In the genomic region with DNA sequence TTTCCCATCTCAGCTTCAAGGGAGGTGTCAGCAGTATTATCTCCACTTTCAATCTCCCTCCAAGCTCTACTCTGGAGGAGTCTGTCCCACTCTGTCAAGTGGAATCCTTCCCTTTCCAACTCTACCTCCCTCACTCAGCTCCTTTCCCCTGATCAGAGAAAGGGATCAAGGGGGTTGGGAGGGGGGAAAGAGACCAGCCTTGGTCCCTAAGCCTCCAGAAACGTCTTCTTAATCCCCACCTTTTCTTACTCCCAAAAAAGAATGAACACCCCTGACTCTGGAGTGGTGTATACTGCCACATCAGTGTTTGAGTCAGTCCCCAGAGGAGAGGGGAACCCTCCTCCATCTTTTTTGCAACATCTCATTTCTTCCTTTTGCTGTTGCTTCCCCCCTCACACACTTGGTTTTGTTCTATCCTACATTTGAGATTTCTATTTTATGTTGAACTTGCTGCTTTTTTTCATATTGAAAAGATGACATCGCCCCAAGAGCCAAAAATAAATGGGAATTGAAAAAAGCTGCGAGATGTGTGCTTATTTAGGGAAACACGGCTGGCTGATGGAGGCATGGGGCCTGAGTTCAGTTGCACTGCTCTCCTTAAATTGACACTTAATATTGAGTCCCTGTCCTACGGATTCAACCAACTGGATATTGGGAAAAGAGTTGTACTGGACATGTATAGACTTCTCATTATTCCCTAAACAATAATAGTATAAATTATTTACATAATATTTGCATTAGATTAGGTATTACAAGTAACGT, we compare ENCODE assay signal across 12 cellular contexts. TPM values are rescaled to one million over a fixed set of nuclear protein-coding genes. Genes with fewer than 3 reads are reported as not detected.
DNase-seq lines count a peak whose midpoint lies in the region; ATAC-seq, FAIRE-seq and TF ChIP-seq lines count a peak whose summit lies in the region.
"Had no signal": no experiment of that assay in that cellular context is flagged by ENCODE, and none has a peak within 500 bp of the region (broad histone marks: within the 10 kb centered on the region; RNA-seq: fewer than 3 reads in every experiment).

No MANE protein-coding gene starts in this region.

- H3K9me3 ChIP-seq in PC-3 (ENCODE audit: low read length) (no peaks in the 10 kb centered on the region), H1 (ENCODE audit: insufficient read depth in 2 of 2, low read depth in 1 of 2, low read length in 1 of 2) (no peaks in the 10 kb centered on the region), WERI-Rb-1 (ENCODE audit: severe bottlenecking) (no peaks in the 10 kb centered on the region)
- H3K9me3 ChIP-seq: left ventricle myocardium inferior had no signal

- H4K5ac ChIP-seq in H1 (ENCODE audit: insufficient read length, low read depth, low read length), result no peak overlapping the region

- POLR2A ChIA-PET in activated CD4-positive, alpha-beta T cell treated with anti-CD3 and anti-CD28 coated beads for 36 hours (lab: Charles Lee), result interaction anchor here (1.5 to 2.3 kb wide), 3 partner anchors 8 to 46 kb away, joined by 6 to 9 read pairs (median 6); partner anchors contain the start of gene MDC1
- POLR2A ChIA-PET in PC-3 (lab: Charles Lee; ENCODE audit: unreplicated experiment) (interaction anchor here (0.7 kb wide), 1 partner anchor 44 kb away, joined by 3 read pairs; no protein-coding TSS in a partner anchor), H1 (lab: Charles Lee; ENCODE audit: partially characterized antibody) (interaction anchor here (0.7 to 35.9 kb wide), 22 partner anchors 8 to 230 kb away, joined by 3 to 732 read pairs (median 4); partner anchors contain the start of genes ATAT1, DDR1, DHX16 and FLOT1)

- H2BK5ac ChIP-seq in H1 (ENCODE audit: low read depth, low read length), result no peak overlapping the region

- H3K4me3 ChIP-seq in PC-3 (ENCODE audit: low read length), result no peak overlapping the region
- no peak overlapping the region for H3K4me3 ChIP-seq in H1 (ENCODE audit: extremely low read depth in 1 of 4, insufficient read depth in 2 of 4, low read depth in 3 of 4, low read length in 4 of 4)
- H3K4me3 ChIP-seq in WERI-Rb-1 (ENCODE audit: low read depth, low read length), result no peak overlapping the region
- H3K4me3 ChIP-seq: left ventricle myocardium inferior had no signal

- peaks cover 32% of the 10 kb centered on the region for H4K20me1 ChIP-seq in PC-3 (ENCODE audit: low read length)
- peaks cover 10 to 22% of the 10 kb centered on the region in 2 experiments for H4K20me1 ChIP-seq in H1 (replicated peaks in 1 of 2; ENCODE audit: control insufficient read depth in 1 of 2, insufficient read depth in 2 of 2, low read length in 2 of 2)

- no peak overlapping the region for H3K14ac ChIP-seq in H1 (ENCODE audit: insufficient read length)

- H3K27ac Mint-ChIP-seq in activated CD4-positive, alpha-beta T cell treated with anti-CD3 and anti-CD28 coated beads for 36 hours, result peak overlapping the region; percentile 74
- peak overlapping the region; percentile 3 for H3K27ac Mint-ChIP-seq in stimulated activated memory B cell treated with anti-CD40 and anti-IgM and Interleukin-4, amounts not matched to agents 10 μg/mL and 1 μg/mL and 100 μg/mL, for 72 hours

- no peak overlapping the region for H3K18ac ChIP-seq in H1 (ENCODE audit: extremely low read depth, low read length)

- H4K91ac ChIP-seq in H1 (replicated peaks; ENCODE audit: insufficient read length, low read length), result no peak overlapping the region

- no peak overlapping the region for H2BK15ac ChIP-seq in H1 (ENCODE audit: low read length)

- WGBS in H1 (ENCODE audit: extremely low coverage in 1 of 2, insufficient coverage in 1 of 2, insufficient read length in 1 of 2, insufficient replicate concordance in 2 of 2, low coverage in 1 of 2, low lambda C conversion rate in 2 of 2, missing lambda C conversion rate in 1 of 2), 2 experiments, result 95% methylated on average over 5 of the region's 6 CpGs; no CpG with 5 or more reads in 1 of the 2 experiments

- H3K23me2 ChIP-seq in H1 (ENCODE audit: low read depth, low read length), result peaks cover 3% of the 10 kb centered on the region; the same call in 1 of the 2 replicates

- H2AFZ ChIP-seq in PC-3 (ENCODE audit: low read length) (no peak overlapping the region), H1 (ENCODE audit: low read length) (no peak overlapping the region)

- peak overlapping the region; percentile 2; the same call in 1 of the 2 replicates for H3K27ac ChIP-seq in PC-3 (ENCODE audit: low read length)
- H3K27ac ChIP-seq in H1 (ENCODE audit: low read depth, low read length), result no peak overlapping the region
- no peak overlapping the region for H3K27ac ChIP-seq in WERI-Rb-1
- H3K27ac ChIP-seq: C4-2B, left ventricle myocardium inferior had no signal

- TF ChIP-seq CTCF in PC-3 (conservative IDR thresholded peaks at IDR 0.05; ENCODE audit: low read depth, low read length) (no peak), H1 (IDR thresholded peaks at IDR 0.05; ENCODE audit: control extremely low read depth in 1 of 3, insufficient read depth in 1 of 3, low read depth in 1 of 3, low read length in 3 of 3) (no peak), WERI-Rb-1 (IDR thresholded peaks at IDR 0.05; ENCODE audit: low read depth, low read length) (no peak)

- no peak for FAIRE-seq in H1 (lab: Jason Lieb, UNC)

- H3K36me3 ChIP-seq in PC-3 (ENCODE audit: low read depth, low read length) (peaks cover 44% of the 10 kb centered on the region), H1 (ENCODE audit: control insufficient read depth in 2 of 4, insufficient read depth in 4 of 4, low read length in 3 of 4) (peaks cover 27 to 56% (median 42%) of the 10 kb centered on the region in 4 experiments), WERI-Rb-1 (peaks cover 94% of the 10 kb centered on the region)

- TF ChIP-seq POLR2A in H1 (IDR thresholded peaks at IDR 0.05; ENCODE audit: control extremely low read depth in 1 of 2, low read depth in 2 of 2, low read length in 2 of 2), result peak in 1 of 2 experiments; percentile 90; a peak in 2 of 3 replicates

- no peak for TF ChIP-seq EP300 in H1 (IDR thresholded peaks at IDR 0.05; ENCODE audit: borderline replicate concordance in 1 of 2, low read depth in 2 of 2, low read length in 2 of 2)

- H3K9me3 Mint-ChIP-seq in activated CD4-positive, alpha-beta T cell treated with anti-CD3 and anti-CD28 coated beads for 36 hours (ENCODE audit: low read depth), result no peaks in the 10 kb centered on the region
- H3K9me3 Mint-ChIP-seq in stimulated activated memory B cell treated with anti-CD40 and anti-IgM and Interleukin-4, amounts not matched to agents 10 μg/mL and 1 μg/mL and 100 μg/mL, for 72 hours, result no peaks in the 10 kb centered on the region

- H2BK120ac ChIP-seq in H1 (replicated peaks; ENCODE audit: low read depth, low read length), result no peak overlapping the region

- H3K9ac ChIP-seq in PC-3 (ENCODE audit: low read length) (no peak overlapping the region), H1 (replicated peaks in 1 of 4; ENCODE audit: extremely low read depth in 1 of 4, low read depth in 3 of 4, low read length in 3 of 4) (no peak overlapping the region)

- H3K4me1 ChIP-seq in PC-3 (ENCODE audit: insufficient read depth, low read length) (peaks cover 12% of the 10 kb centered on the region), H1 (replicated peaks in 1 of 4; ENCODE audit: control insufficient read depth in 3 of 4, insufficient read depth in 4 of 4, low read length in 3 of 4) (peaks cover 0 to 4% (median 0%) of the 10 kb centered on the region in 4 experiments; a peak in 1 of 7 replicates)

- TF ChIP-seq RAD21 in H1 (IDR thresholded peaks at IDR 0.05 in 1 of 2, conservative IDR thresholded peaks at IDR 0.05 in 1 of 2; ENCODE audit: low read depth in 2 of 2, low read length in 2 of 2), result no peak

- H3K27me3 ChIP-seq in PC-3 (ENCODE audit: low read length) (no peaks in the 10 kb centered on the region), H1 (replicated peaks in 1 of 4; ENCODE audit: control insufficient read depth in 3 of 4, extremely low read depth in 1 of 4, insufficient read depth in 3 of 4, low read length in 3 of 4) (no peaks in the 10 kb centered on the region), WERI-Rb-1 (ENCODE audit: insufficient read depth, low read depth, severe bottlenecking) (no peaks in the 10 kb centered on the region)

- H3K4me3 Mint-ChIP-seq in activated CD4-positive, alpha-beta T cell treated with anti-CD3 and anti-CD28 coated beads for 36 hours, result peak overlapping the region; percentile 44
- H3K4me3 Mint-ChIP-seq in stimulated activated memory B cell treated with anti-CD40 and anti-IgM and Interleukin-4, amounts not matched to agents 10 μg/mL and 1 μg/mL and 100 μg/mL, for 72 hours, result peak overlapping the region; percentile 1

- no peak overlapping the region for H3K56ac ChIP-seq in H1 (replicated peaks; ENCODE audit: insufficient read length, low read depth, low read length)

- H3K4me1 Mint-ChIP-seq in activated CD4-positive, alpha-beta T cell treated with anti-CD3 and anti-CD28 coated beads for 36 hours, result peaks cover 33% of the 10 kb centered on the region
- peaks cover 42% of the 10 kb centered on the region for H3K4me1 Mint-ChIP-seq in stimulated activated memory B cell treated with anti-CD40 and anti-IgM and Interleukin-4, amounts not matched to agents 10 μg/mL and 1 μg/mL and 100 μg/mL, for 72 hours

- H3K79me1 ChIP-seq in H1 (ENCODE audit: low read depth, low read length), result no peaks in the 10 kb centered on the region

- no peak for ATAC-seq in activated CD4-positive, alpha-beta T cell treated with anti-CD3 and anti-CD28 coated beads for 36 hours
- ATAC-seq in PC-3, result no peak
- ATAC-seq in stimulated activated memory B cell treated with anti-CD40 and anti-IgM and Interleukin-4, amounts not matched to agents 10 μg/mL and 1 μg/mL and 100 μg/mL, for 72 hours, result no peak
- ATAC-seq in HG03439 (IDR thresholded peaks at IDR 0.05; ENCODE audit: unreplicated experiment), result no peak
- ATAC-seq: esophagus mucosa had no signal

- H3K9me2 ChIP-seq in PC-3 (replicated peaks; ENCODE audit: low read length), result no peaks in the 10 kb centered on the region

- no peaks in the 10 kb centered on the region for H3K27me3 Mint-ChIP-seq in activated CD4-positive, alpha-beta T cell treated with anti-CD3 and anti-CD28 coated beads for 36 hours
- no peaks in the 10 kb centered on the region for H3K27me3 Mint-ChIP-seq in stimulated activated memory B cell treated with anti-CD40 and anti-IgM and Interleukin-4, amounts not matched to agents 10 μg/mL and 1 μg/mL and 100 μg/mL, for 72 hours

- no peak overlapping the region for H3K4ac ChIP-seq in H1 (replicated peaks; ENCODE audit: insufficient read length, low read depth, low read length)

- no peak overlapping the region for H4K8ac ChIP-seq in H1 (ENCODE audit: extremely low read depth, insufficient read depth, low read length)

- H2BK20ac ChIP-seq in H1 (ENCODE audit: low read length), result no peak overlapping the region

- no TSS peak for BruUV-seq in PC-3 (replicated peaks; lab: Mats Ljungman, UMichigan)

- H3F3A ChIP-seq in PC-3 (ENCODE audit: low read length, unreplicated experiment), result peaks cover 29% of the 10 kb centered on the region

- no peak overlapping the region for H3K23ac ChIP-seq in H1 (ENCODE audit: insufficient read length)

- intact Hi-C loops in activated CD4-positive, alpha-beta T cell treated with anti-CD3 and anti-CD28 coated beads for 36 hours (cut with DNase I, micrococcal nuclease), result loop anchor here (5.0 kb wide), 2 partner anchors 233 to 677 kb away; partner anchors contain the start of gene MICA (in 1 of the 2)
- intact Hi-C loops in PC-3 (cut with micrococcal nuclease), result loop anchor here (1.0 to 10.0 kb wide), 4 partner anchors 152 to 362 kb away; partner anchors contain the start of gene HLA-E

- no peak for DNase-seq in activated CD4-positive, alpha-beta T cell treated with anti-CD3 and anti-CD28 coated beads for 36 hours
- no peak for DNase-seq in activated CD4-positive, alpha-beta T cell treated with anti-CD3 and anti-CD28 coated beads, Interleukin-2, amount 50 U/mL, for 1 hour
- no peak for DNase-seq in PC-3
- no peak for DNase-seq in H1 (ENCODE audit: low read depth in 1 of 2, low spot score in 2 of 2)
- no peak for DNase-seq in T1000 (lab: John Stamatoyannopoulos, UW)
- DNase-seq in WERI-Rb-1, result no peak
- DNase-seq: left ventricle myocardium inferior, NCI-H510A treated with DMSO at 0.1 percent for 48 hours had no signal

- H2BK12ac ChIP-seq in H1 (ENCODE audit: low read depth, low read length), result no peak overlapping the region

- peaks cover 71% of the 10 kb centered on the region for H3K36me3 Mint-ChIP-seq in activated CD4-positive, alpha-beta T cell treated with anti-CD3 and anti-CD28 coated beads for 36 hours (ENCODE audit: low read depth)
- peaks cover 57% of the 10 kb centered on the region for H3K36me3 Mint-ChIP-seq in stimulated activated memory B cell treated with anti-CD40 and anti-IgM and Interleukin-4, amounts not matched to agents 10 μg/mL and 1 μg/mL and 100 μg/mL, for 72 hours

- CTCF ChIA-PET in activated CD4-positive, alpha-beta T cell treated with anti-CD3 and anti-CD28 coated beads for 36 hours (lab: Charles Lee), result interaction anchor here (0.5 to 4.7 kb wide), 4 partner anchors 10 to 101 kb away, joined by 3 to 97 read pairs (median 17); no protein-coding TSS in a partner anchor
- CTCF ChIA-PET in PC-3 (lab: Charles Lee), result no interaction called here
- CTCF ChIA-PET in H1 (lab: Charles Lee; ENCODE audit: partially characterized antibody), result interaction anchor here (0.7 to 11.8 kb wide), 7 partner anchors 7 to 450 kb away, joined by 3 to 147 read pairs (median 19); partner anchors contain the start of gene DHX16

- H2AK5ac ChIP-seq in H1 (ENCODE audit: low read depth, low read length), result no peak overlapping the region

- H3K4me2 ChIP-seq in PC-3 (ENCODE audit: low read length), result peak overlapping the region; percentile 20; the same call in 1 of the 2 replicates
- H3K4me2 ChIP-seq in H1 (ENCODE audit: insufficient read depth in 1 of 2, low read depth in 2 of 2, low read length in 2 of 2), result no peak overlapping the region

- H3K79me2 ChIP-seq in PC-3 (ENCODE audit: low read length), result peaks cover 52% of the 10 kb centered on the region
- H3K79me2 ChIP-seq in H1 (ENCODE audit: control insufficient read depth in 1 of 2, insufficient read depth in 2 of 2, low read length in 2 of 2), result peaks cover 6 to 37% of the 10 kb centered on the region in 2 experiments

RNA-seq across cellular contexts. Expression of gene TUBB, which starts 4.9 kb away (rescaled TPM):
- 1,000 to 10,000 TPM; 1,569 to 1,746 TPM for total RNA-seq in activated CD4-positive, alpha-beta T cell treated with anti-CD3 and anti-CD28 coated beads for 36 hours
- total RNA-seq in PC-3 (2014; rRNA removed), result 1,245 and 1,398 TPM in 2 replicates
- 1,880 and 1,905 TPM in 2 replicates for total RNA-seq in H1 (2021; fragmentation: NEBNext Ultra II Directional; extraction: Animal tissue kit (Norgen Biotek cat#: 25700))
- 2,449 and 3,022 TPM in 2 replicates for polyA plus RNA-seq in H1 (2011; rRNA removed)
- 2,499 TPM for polyA plus RNA-seq in H1 (2011; cell fraction: cytosol; rRNA removed)
- 1,900 TPM for polyA plus RNA-seq in H1 (2011; cell fraction: nucleus; rRNA removed)
- 1,911 to 2,255 TPM (median 2,177 TPM) in 4 replicates for polyA plus RNA-seq in H1 (2012, experiment 1 of 2)
- polyA plus RNA-seq in H1 (2012, experiment 2 of 2), result 2,703 TPM
- 1,525 TPM for polyA plus RNA-seq in H1 (2013, experiment 1 of 2)
- 1,520 TPM for polyA plus RNA-seq in H1 (2013, experiment 2 of 2)
- 3,133 and 3,204 TPM in 2 replicates for polyA minus RNA-seq in H1 (2011; rRNA and poly(A)+ RNA removed)
- polyA minus RNA-seq in H1 (2011; cell fraction: cytosol; rRNA and poly(A)+ RNA removed), result 961 TPM
- polyA minus RNA-seq in H1 (2011; cell fraction: nucleus; rRNA and poly(A)+ RNA removed), result 586 TPM

RNA-seq across cellular contexts. Expression of gene MDC1, which starts 8.0 kb away (rescaled TPM):
- total RNA-seq in activated CD4-positive, alpha-beta T cell treated with anti-CD3 and anti-CD28 coated beads for 36 hours, result 100 to 1,000 TPM in 1 of 2 experiments, 10 to 100 TPM in 1; 92.0 to 101 TPM
- 19.6 and 24.9 TPM in 2 replicates for total RNA-seq in PC-3 (2014; rRNA removed)
- 68.0 and 81.1 TPM in 2 replicates for total RNA-seq in H1 (2021; fragmentation: NEBNext Ultra II Directional; extraction: Animal tissue kit (Norgen Biotek cat#: 25700))
- polyA plus RNA-seq in H1 (2011; rRNA removed), result 29.9 and 40.9 TPM in 2 replicates
- polyA plus RNA-seq in H1 (2011; cell fraction: cytosol; rRNA removed), result 19.5 TPM
- 95.4 TPM for polyA plus RNA-seq in H1 (2011; cell fraction: nucleus; rRNA removed)
- 49.3 to 109 TPM (median 73.8 TPM) in 4 replicates for polyA plus RNA-seq in H1 (2012, experiment 1 of 2)
- 21.4 TPM for polyA plus RNA-seq in H1 (2012, experiment 2 of 2)
- 40.3 TPM for polyA plus RNA-seq in H1 (2013, experiment 1 of 2)
- polyA plus RNA-seq in H1 (2013, experiment 2 of 2), result 37.3 TPM
- polyA minus RNA-seq in H1 (2011; rRNA and poly(A)+ RNA removed), result 37.3 and 50.7 TPM in 2 replicates
- polyA minus RNA-seq in H1 (2011; cell fraction: cytosol; rRNA and poly(A)+ RNA removed), result 23.5 TPM
- 20.3 TPM for polyA minus RNA-seq in H1 (2011; cell fraction: nucleus; rRNA and poly(A)+ RNA removed)

RNA-seq across cellular contexts. Expression of gene FLOT1, which starts 17.4 kb away (rescaled TPM):
- 100 to 1,000 TPM; 155 to 188 TPM for total RNA-seq in activated CD4-positive, alpha-beta T cell treated with anti-CD3 and anti-CD28 coated beads for 36 hours
- total RNA-seq in PC-3 (2014; rRNA removed), result 305 and 401 TPM in 2 replicates
- 85.4 and 87.5 TPM in 2 replicates for total RNA-seq in H1 (2021; fragmentation: NEBNext Ultra II Directional; extraction: Animal tissue kit (Norgen Biotek cat#: 25700))
- polyA plus RNA-seq in H1 (2011; rRNA removed), result 88.1 and 103 TPM in 2 replicates
- 116 TPM for polyA plus RNA-seq in H1 (2011; cell fraction: cytosol; rRNA removed)
- polyA plus RNA-seq in H1 (2011; cell fraction: nucleus; rRNA removed), result 132 TPM
- polyA plus RNA-seq in H1 (2012, experiment 1 of 2), result 75.8 to 101 TPM (median 94.5 TPM) in 4 replicates
- 90.1 TPM for polyA plus RNA-seq in H1 (2012, experiment 2 of 2)
- 81.8 TPM for polyA plus RNA-seq in H1 (2013, experiment 1 of 2)
- polyA plus RNA-seq in H1 (2013, experiment 2 of 2), result 76.5 TPM
- polyA minus RNA-seq in H1 (2011; rRNA and poly(A)+ RNA removed), result 59.5 and 68.5 TPM in 2 replicates
- 44.5 TPM for polyA minus RNA-seq in H1 (2011; cell fraction: cytosol; rRNA and poly(A)+ RNA removed)
- polyA minus RNA-seq in H1 (2011; cell fraction: nucleus; rRNA and poly(A)+ RNA removed), result 48.3 TPM

RNA-seq across cellular contexts. Expression of gene IER3, which starts 19.3 kb away (rescaled TPM):
- 100 to 1,000 TPM; 196 to 221 TPM for total RNA-seq in activated CD4-positive, alpha-beta T cell treated with anti-CD3 and anti-CD28 coated beads for 36 hours
- 1,173 and 1,198 TPM in 2 replicates for total RNA-seq in PC-3 (2014; rRNA removed)
- 26.2 and 26.5 TPM in 2 replicates for total RNA-seq in H1 (2021; fragmentation: NEBNext Ultra II Directional; extraction: Animal tissue kit (Norgen Biotek cat#: 25700))
- 11.9 and 13.4 TPM in 2 replicates for polyA plus RNA-seq in H1 (2011; rRNA removed)
- polyA plus RNA-seq in H1 (2011; cell fraction: cytosol; rRNA removed), result 8.0 TPM
- 9.2 TPM for polyA plus RNA-seq in H1 (2011; cell fraction: nucleus; rRNA removed)
- polyA plus RNA-seq in H1 (2012, experiment 1 of 2), result 17.7 to 23.2 TPM (median 20.8 TPM) in 4 replicates
- 33.1 TPM for polyA plus RNA-seq in H1 (2012, experiment 2 of 2)
- polyA plus RNA-seq in H1 (2013, experiment 1 of 2), result 46.4 TPM
- 52.2 TPM for polyA plus RNA-seq in H1 (2013, experiment 2 of 2)
- polyA minus RNA-seq in H1 (2011; rRNA and poly(A)+ RNA removed), result 2.4 and 4.3 TPM in 2 replicates
- 11.4 TPM for polyA minus RNA-seq in H1 (2011; cell fraction: cytosol; rRNA and poly(A)+ RNA removed)
- 10.7 TPM for polyA minus RNA-seq in H1 (2011; cell fraction: nucleus; rRNA and poly(A)+ RNA removed)

RNA-seq across cellular contexts. Expression of gene NRM, which starts 34.3 kb away (rescaled TPM):
- total RNA-seq in activated CD4-positive, alpha-beta T cell treated with anti-CD3 and anti-CD28 coated beads for 36 hours, result 10 to 100 TPM; 25.8 to 36.4 TPM
- 8.5 and 14.8 TPM in 2 replicates for total RNA-seq in PC-3 (2014; rRNA removed)
- 27.3 and 28.0 TPM in 2 replicates for total RNA-seq in H1 (2021; fragmentation: NEBNext Ultra II Directional; extraction: Animal tissue kit (Norgen Biotek cat#: 25700))
- 50.4 and 55.4 TPM in 2 replicates for polyA plus RNA-seq in H1 (2011; rRNA removed)
- 18.8 TPM for polyA plus RNA-seq in H1 (2011; cell fraction: cytosol; rRNA removed)
- 31.7 TPM for polyA plus RNA-seq in H1 (2011; cell fraction: nucleus; rRNA removed)
- 27.7 to 48.3 TPM (median 41.6 TPM) in 4 replicates for polyA plus RNA-seq in H1 (2012, experiment 1 of 2)
- polyA plus RNA-seq in H1 (2012, experiment 2 of 2), result 60.0 TPM
- 92.9 TPM for polyA plus RNA-seq in H1 (2013, experiment 1 of 2)
- 99.7 TPM for polyA plus RNA-seq in H1 (2013, experiment 2 of 2)
- 24.4 and 26.8 TPM in 2 replicates for polyA minus RNA-seq in H1 (2011; rRNA and poly(A)+ RNA removed)
- polyA minus RNA-seq in H1 (2011; cell fraction: cytosol; rRNA and poly(A)+ RNA removed), result 21.6 TPM
- 15.4 TPM for polyA minus RNA-seq in H1 (2011; cell fraction: nucleus; rRNA and poly(A)+ RNA removed)
